8 cellular contexts compared by ENCODE assay signal in genomic region chr15:98428253-98428989, GRCh38.
DNase-seq lines count a peak whose midpoint lies in the region; ATAC-seq and TF ChIP-seq lines count a peak whose summit lies in the region.

No MANE protein-coding gene starts in this region.

- H4K20me1 ChIP-seq in PC-9 (ENCODE audit: insufficient read depth) = no peaks in the 10 kb centered on the region

- DNase-seq in AML-193 (lab: John Stamatoyannopoulos, UW) (peak; percentile 6 to 16), PC-9 (peak in 1 of 2 experiments; percentile 73), foreskin fibroblast (peak; percentile 71 to 85), substantia nigra (lab: John Stamatoyannopoulos, UW) (peak in 37 of 49 donors; percentile 5 to 71 (median 37))
- peak; percentile 18 for DNase-seq in activated effector memory CD4-positive, alpha-beta T cell treated with Interleukin-2 at 50 U/mL for 16 hours

- intact Hi-C loops in PC-9 (cut with micrococcal nuclease; ENCODE audit: unreplicated experiment) = loop anchor here (1.0 to 2.0 kb wide), 2 partner anchors 118 to 648 kb away; no protein-coding TSS in a partner anchor

- no peak overlapping the region for H3K27ac ChIP-seq in PC-9
- H3K27ac ChIP-seq in substantia nigra (ENCODE audit: low read depth, low read length, poor library complexity, severe bottlenecking) = no peak overlapping the region

- H3K36me3 ChIP-seq in PC-9 (ENCODE audit: low read depth) = no peaks in the 10 kb centered on the region
- no peaks in the 10 kb centered on the region for H3K36me3 ChIP-seq in neuron (ENCODE audit: insufficient read depth, low read length)

- H3K9me3 ChIP-seq in PC-9 (ENCODE audit: insufficient read depth, low read depth) (no peaks in the 10 kb centered on the region; the same call in 1 of the 2 replicates), neuron (ENCODE audit: low read length) (no peaks in the 10 kb centered on the region)

- POLR2A ChIA-PET in PC-9 (lab: Charles Lee; ENCODE audit: unreplicated experiment) = no interaction called here

- peaks cover 42% of the 10 kb centered on the region for H3K27me3 ChIP-seq in PC-9 (ENCODE audit: insufficient read depth, low read depth)
- peaks cover 4% of the 10 kb centered on the region for H3K27me3 ChIP-seq in neuron (ENCODE audit: insufficient read depth, low read length)

- BruUV-seq in PC-9 (replicated peaks; lab: Mats Ljungman, UMichigan) = no TSS peak

- CTCF ChIA-PET in PC-9 (lab: Charles Lee) = interaction anchor here (1.0 kb wide), 1 partner anchor 648 kb away, joined by 3 read pairs; no protein-coding TSS in a partner anchor

- H3K4me1 ChIP-seq in PC-9 (replicated peaks; ENCODE audit: insufficient read depth) = no peaks in the 10 kb centered on the region; the same call in 1 of the 2 replicates
- H3K4me1 ChIP-seq in neuron (ENCODE audit: insufficient read depth, low read length) = peaks cover 2% of the 10 kb centered on the region

- TF ChIP-seq CTCF in PC-9 (conservative IDR thresholded peaks at IDR 0.05) (peak; percentile 78), foreskin fibroblast (IDR thresholded peaks at IDR 0.05; ENCODE audit: low read depth, low read length) (peak; percentile 48)

- H3K4me3 ChIP-seq in PC-9 = peak overlapping the region; percentile 50; the same call in 1 of the 2 replicates
- peak overlapping the region; percentile 40 to 58 for H3K4me3 ChIP-seq in foreskin fibroblast (ENCODE audit: low read depth in 1 of 2, low read length in 2 of 2)
- peak overlapping the region; percentile 34 for H3K4me3 ChIP-seq in neuron (ENCODE audit: low read length)

- ATAC-seq in GM18909 (IDR thresholded peaks at IDR 0.05; ENCODE audit: poor library complexity, unreplicated experiment) (peak; percentile 93), HG03135 (IDR thresholded peaks at IDR 0.05; ENCODE audit: unreplicated experiment) (peak; percentile 92)

- H2AFZ ChIP-seq in PC-9 (peak overlapping the region; percentile 70; the same call in 1 of the 2 replicates), neuron (ENCODE audit: low read depth, low read length) (peak overlapping the region; percentile 49)

- no peaks in the 10 kb centered on the region for H3K9me2 ChIP-seq in PC-9 (ENCODE audit: insufficient read depth)

- H3K4me2 ChIP-seq in PC-9 = peak overlapping the region; percentile 80

- H3F3A ChIP-seq in PC-9 (ENCODE audit: insufficient read depth, low read depth) = no peaks in the 10 kb centered on the region

- H3K79me2 ChIP-seq in PC-9 (ENCODE audit: low read depth) = no peaks in the 10 kb centered on the region
